ENCODE assay signal across 1 cellular context in the genomic region with DNA sequence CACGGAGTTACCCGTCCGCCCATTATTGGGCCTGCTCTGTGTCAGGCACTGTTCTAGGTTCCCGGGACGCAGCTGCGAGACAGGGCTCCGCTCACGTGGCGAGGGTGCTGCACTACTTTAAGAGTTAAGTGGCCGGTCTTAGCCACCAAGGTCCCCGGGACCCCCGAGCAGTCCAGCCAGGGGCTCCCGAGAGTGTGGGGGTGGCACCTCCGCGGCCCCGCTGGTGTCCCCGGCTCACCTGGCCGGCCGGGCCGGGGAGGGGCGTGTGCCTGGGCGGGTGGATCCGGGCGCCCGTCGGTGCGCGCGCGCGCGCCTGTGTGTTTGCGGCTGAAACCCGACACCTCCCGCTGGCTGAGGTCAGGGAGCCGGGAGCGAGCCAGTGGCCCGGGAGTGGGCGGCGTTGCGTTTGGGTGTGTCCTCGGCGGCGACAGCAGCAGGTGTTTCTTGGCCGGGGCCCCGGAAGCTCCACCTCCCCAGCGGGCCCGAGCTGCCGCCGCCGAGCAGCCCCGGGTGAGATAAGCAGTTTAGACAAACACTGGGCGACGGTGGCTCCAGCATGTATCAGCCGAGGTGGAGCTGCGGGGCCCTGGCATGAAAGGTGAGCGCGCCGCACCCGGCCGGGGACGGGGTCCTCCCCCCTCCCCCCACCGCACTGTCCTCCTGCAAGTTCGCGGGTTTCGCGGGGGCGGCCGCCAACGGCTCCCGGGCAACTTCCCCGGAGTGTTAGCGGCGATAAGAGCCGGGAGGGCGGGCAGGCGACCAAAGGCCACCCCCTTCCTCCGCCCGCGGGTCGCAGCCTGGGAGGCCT.
A peak's percentile ranks its signal among the peaks of the same experiment; 100 is the strongest.
TF ChIP-seq lines count a peak whose summit lies in the region.

A gene (plus strand): TSS at position 522 of the 808 bp plus-strand sequence. CDS start 70 bp downstream, at position 592.

TF ChIP-seq in HepG2, 621 proteins besides CTCF, POLR2A, EP300 and RAD21 (continued from another document and continues in another):
- peak; percentile 44 for TF ChIP-seq ASH2L (IDR thresholded peaks at IDR 0.05; ENCODE audit: insufficient read length, low read depth, low read length)
- peak; percentile 84 for TF ChIP-seq RXRA (CRISPR knock-in tag; IDR thresholded peaks at IDR 0.05)
- TF ChIP-seq HDAC2 (CRISPR knock-in tag; IDR thresholded peaks at IDR 0.05), result peak; percentile 51; the same call in 1 of the 2 replicates
- TF ChIP-seq REL (CRISPR knock-in tag; conservative IDR thresholded peaks at IDR 0.05), result peak; percentile 93
- TF ChIP-seq SOX5 (CRISPR knock-in tag; IDR thresholded peaks at IDR 0.05; ENCODE audit: borderline replicate concordance), result peak; percentile 71
- TF ChIP-seq, protein P1, sequence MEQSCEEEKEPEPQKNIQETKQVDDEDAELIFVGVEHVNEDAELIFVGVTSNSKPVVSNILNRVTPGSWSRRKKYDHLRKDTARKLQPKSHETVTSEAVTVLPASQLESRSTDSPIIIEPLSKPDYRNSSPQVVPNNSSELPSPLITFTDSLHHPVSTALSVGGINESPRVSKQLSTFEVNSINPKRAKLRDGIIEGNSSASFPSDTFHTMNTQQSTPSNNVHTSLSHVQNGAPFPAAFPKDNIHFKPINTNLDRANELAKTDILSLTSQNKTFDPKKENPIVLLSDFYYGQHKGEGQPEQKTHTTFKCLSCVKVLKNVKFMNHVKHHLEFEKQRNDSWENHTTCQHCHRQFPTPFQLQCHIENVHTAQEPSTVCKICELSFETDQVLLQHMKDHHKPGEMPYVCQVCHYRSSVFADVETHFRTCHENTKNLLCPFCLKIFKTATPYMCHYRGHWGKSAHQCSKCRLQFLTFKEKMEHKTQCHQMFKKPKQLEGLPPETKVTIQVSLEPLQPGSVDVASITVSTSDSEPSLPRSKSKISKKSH (CRISPR knock-in tag; IDR thresholded peaks at IDR 0.05; ENCODE audit: borderline replicate concordance), result peak; percentile 72; the same call in 1 of the 2 replicates
- no peak for TF ChIP-seq RBAK (CRISPR knock-in tag; IDR thresholded peaks at IDR 0.05)
- TF ChIP-seq KDM5A (IDR thresholded peaks at IDR 0.05; ENCODE audit: borderline replicate concordance, low read length), result no peak
- TF ChIP-seq, protein P2, sequence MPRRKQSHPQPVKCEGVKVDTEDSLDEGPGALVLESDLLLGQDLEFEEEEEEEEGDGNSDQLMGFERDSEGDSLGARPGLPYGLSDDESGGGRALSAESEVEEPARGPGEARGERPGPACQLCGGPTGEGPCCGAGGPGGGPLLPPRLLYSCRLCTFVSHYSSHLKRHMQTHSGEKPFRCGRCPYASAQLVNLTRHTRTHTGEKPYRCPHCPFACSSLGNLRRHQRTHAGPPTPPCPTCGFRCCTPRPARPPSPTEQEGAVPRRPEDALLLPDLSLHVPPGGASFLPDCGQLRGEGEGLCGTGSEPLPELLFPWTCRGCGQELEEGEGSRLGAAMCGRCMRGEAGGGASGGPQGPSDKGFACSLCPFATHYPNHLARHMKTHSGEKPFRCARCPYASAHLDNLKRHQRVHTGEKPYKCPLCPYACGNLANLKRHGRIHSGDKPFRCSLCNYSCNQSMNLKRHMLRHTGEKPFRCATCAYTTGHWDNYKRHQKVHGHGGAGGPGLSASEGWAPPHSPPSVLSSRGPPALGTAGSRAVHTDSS (CRISPR knock-in tag; conservative IDR thresholded peaks at IDR 0.05), result no peak
- TF ChIP-seq, protein P3, sequence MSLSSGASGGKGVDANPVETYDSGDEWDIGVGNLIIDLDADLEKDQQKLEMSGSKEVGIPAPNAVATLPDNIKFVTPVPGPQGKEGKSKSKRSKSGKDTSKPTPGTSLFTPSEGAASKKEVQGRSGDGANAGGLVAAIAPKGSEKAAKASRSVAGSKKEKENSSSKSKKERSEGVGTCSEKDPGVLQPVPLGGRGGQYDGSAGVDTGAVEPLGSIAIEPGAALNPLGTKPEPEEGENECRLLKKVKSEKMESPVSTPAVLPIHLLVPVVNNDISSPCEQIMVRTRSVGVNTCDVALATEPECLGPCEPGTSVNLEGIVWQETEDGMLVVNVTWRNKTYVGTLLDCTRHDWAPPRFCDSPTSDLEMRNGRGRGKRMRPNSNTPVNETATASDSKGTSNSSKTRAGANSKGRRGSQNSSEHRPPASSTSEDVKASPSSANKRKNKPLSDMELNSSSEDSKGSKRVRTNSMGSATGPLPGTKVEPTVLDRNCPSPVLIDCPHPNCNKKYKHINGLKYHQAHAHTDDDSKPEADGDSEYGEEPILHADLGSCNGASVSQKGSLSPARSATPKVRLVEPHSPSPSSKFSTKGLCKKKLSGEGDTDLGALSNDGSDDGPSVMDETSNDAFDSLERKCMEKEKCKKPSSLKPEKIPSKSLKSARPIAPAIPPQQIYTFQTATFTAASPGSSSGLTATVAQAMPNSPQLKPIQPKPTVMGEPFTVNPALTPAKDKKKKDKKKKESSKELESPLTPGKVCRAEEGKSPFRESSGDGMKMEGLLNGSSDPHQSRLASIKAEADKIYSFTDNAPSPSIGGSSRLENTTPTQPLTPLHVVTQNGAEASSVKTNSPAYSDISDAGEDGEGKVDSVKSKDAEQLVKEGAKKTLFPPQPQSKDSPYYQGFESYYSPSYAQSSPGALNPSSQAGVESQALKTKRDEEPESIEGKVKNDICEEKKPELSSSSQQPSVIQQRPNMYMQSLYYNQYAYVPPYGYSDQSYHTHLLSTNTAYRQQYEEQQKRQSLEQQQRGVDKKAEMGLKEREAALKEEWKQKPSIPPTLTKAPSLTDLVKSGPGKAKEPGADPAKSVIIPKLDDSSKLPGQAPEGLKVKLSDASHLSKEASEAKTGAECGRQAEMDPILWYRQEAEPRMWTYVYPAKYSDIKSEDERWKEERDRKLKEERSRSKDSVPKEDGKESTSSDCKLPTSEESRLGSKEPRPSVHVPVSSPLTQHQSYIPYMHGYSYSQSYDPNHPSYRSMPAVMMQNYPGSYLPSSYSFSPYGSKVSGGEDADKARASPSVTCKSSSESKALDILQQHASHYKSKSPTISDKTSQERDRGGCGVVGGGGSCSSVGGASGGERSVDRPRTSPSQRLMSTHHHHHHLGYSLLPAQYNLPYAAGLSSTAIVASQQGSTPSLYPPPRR (CRISPR knock-in tag; IDR thresholded peaks at IDR 0.05; ENCODE audit: borderline replicate concordance), result peak; percentile 95
- TF ChIP-seq, protein P4, sequence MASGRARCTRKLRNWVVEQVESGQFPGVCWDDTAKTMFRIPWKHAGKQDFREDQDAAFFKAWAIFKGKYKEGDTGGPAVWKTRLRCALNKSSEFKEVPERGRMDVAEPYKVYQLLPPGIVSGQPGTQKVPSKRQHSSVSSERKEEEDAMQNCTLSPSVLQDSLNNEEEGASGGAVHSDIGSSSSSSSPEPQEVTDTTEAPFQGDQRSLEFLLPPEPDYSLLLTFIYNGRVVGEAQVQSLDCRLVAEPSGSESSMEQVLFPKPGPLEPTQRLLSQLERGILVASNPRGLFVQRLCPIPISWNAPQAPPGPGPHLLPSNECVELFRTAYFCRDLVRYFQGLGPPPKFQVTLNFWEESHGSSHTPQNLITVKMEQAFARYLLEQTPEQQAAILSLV (CRISPR knock-in tag; IDR thresholded peaks at IDR 0.05; ENCODE audit: borderline replicate concordance), result peak; percentile 37; the same call in 1 of the 2 replicates
- no peak; the same call in 1 of the 2 replicates for TF ChIP-seq ZNF546 (CRISPR knock-in tag; conservative IDR thresholded peaks at IDR 0.05)
- TF ChIP-seq ZNF720 (CRISPR knock-in tag; IDR thresholded peaks at IDR 0.05), result no peak
- TF ChIP-seq, protein P5, sequence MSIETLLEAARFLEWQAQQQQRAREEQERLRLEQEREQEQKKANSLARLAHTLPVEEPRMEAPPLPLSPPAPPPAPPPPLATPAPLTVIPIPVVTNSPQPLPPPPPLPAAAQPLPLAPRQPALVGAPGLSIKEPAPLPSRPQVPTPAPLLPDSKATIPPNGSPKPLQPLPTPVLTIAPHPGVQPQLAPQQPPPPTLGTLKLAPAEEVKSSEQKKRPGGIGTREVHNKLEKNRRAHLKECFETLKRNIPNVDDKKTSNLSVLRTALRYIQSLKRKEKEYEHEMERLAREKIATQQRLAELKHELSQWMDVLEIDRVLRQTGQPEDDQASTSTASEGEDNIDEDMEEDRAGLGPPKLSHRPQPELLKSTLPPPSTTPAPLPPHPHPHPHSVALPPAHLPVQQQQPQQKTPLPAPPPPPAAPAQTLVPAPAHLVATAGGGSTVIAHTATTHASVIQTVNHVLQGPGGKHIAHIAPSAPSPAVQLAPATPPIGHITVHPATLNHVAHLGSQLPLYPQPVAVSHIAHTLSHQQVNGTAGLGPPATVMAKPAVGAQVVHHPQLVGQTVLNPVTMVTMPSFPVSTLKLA (IDR thresholded peaks at IDR 0.05), result peak; percentile 45
- TF ChIP-seq POLR2AphosphoS5 (IDR thresholded peaks at IDR 0.05; ENCODE audit: low read depth, low read length), result peak; percentile 69
- TF ChIP-seq, protein P6, sequence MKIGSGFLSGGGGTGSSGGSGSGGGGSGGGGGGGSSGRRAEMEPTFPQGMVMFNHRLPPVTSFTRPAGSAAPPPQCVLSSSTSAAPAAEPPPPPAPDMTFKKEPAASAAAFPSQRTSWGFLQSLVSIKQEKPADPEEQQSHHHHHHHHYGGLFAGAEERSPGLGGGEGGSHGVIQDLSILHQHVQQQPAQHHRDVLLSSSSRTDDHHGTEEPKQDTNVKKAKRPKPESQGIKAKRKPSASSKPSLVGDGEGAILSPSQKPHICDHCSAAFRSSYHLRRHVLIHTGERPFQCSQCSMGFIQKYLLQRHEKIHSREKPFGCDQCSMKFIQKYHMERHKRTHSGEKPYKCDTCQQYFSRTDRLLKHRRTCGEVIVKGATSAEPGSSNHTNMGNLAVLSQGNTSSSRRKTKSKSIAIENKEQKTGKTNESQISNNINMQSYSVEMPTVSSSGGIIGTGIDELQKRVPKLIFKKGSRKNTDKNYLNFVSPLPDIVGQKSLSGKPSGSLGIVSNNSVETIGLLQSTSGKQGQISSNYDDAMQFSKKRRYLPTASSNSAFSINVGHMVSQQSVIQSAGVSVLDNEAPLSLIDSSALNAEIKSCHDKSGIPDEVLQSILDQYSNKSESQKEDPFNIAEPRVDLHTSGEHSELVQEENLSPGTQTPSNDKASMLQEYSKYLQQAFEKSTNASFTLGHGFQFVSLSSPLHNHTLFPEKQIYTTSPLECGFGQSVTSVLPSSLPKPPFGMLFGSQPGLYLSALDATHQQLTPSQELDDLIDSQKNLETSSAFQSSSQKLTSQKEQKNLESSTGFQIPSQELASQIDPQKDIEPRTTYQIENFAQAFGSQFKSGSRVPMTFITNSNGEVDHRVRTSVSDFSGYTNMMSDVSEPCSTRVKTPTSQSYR (CRISPR knock-in tag; IDR thresholded peaks at IDR 0.05; ENCODE audit: borderline replicate concordance), result peak; percentile 25
- TF ChIP-seq, protein P7, sequence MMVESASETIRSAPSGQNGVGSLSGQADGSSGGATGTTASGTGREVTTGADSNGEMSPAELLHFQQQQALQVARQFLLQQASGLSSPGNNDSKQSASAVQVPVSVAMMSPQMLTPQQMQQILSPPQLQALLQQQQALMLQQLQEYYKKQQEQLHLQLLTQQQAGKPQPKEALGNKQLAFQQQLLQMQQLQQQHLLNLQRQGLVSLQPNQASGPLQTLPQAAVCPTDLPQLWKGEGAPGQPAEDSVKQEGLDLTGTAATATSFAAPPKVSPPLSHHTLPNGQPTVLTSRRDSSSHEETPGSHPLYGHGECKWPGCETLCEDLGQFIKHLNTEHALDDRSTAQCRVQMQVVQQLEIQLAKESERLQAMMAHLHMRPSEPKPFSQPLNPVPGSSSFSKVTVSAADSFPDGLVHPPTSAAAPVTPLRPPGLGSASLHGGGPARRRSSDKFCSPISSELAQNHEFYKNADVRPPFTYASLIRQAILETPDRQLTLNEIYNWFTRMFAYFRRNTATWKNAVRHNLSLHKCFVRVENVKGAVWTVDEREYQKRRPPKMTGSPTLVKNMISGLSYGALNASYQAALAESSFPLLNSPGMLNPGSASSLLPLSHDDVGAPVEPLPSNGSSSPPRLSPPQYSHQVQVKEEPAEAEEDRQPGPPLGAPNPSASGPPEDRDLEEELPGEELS (CRISPR knock-in tag; IDR thresholded peaks at IDR 0.05), result peak; percentile 82
- TF ChIP-seq, protein P8, sequence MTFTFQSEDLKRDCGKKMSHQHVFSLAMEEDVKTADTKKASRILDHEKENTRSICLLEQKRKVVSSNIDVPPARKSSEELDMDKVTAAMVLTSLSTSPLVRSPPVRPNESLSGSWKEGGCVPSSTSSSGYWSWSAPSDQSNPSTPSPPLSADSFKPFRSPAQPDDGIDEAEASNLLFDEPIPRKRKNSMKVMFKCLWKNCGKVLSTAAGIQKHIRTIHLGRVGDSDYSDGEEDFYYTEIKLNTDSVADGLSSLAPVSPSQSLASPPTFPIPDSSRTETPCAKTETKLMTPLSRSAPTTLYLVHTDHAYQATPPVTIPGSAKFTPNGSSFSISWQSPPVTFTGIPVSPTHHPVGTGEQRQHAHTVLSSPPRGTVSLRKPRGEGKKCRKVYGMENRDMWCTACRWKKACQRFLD (CRISPR knock-in tag; IDR thresholded peaks at IDR 0.05; ENCODE audit: borderline replicate concordance), result peak; percentile 21; the same call in 1 of the 2 replicates
- TF ChIP-seq NCOA2 (CRISPR knock-in tag; IDR thresholded peaks at IDR 0.05), result peak; percentile 45; the same call in 1 of the 2 replicates
- no peak for TF ChIP-seq RFX1 (IDR thresholded peaks at IDR 0.05)
- TF ChIP-seq ZNF160 (CRISPR knock-in tag; IDR thresholded peaks at IDR 0.05), result no peak
- TF ChIP-seq ZIK1 (CRISPR knock-in tag; IDR thresholded peaks at IDR 0.05; ENCODE audit: borderline replicate concordance, low read depth), result peak; percentile 35; the same call in 1 of the 2 replicates
- peak; percentile 61; the same call in 1 of the 2 replicates for TF ChIP-seq WIZ (CRISPR knock-in tag; IDR thresholded peaks at IDR 0.05)
- no peak for TF ChIP-seq HHEX (CRISPR knock-in tag; IDR thresholded peaks at IDR 0.05)
- no peak for TF ChIP-seq ZNF652 (CRISPR knock-in tag; IDR thresholded peaks at IDR 0.05; ENCODE audit: borderline replicate concordance, low read depth)
- TF ChIP-seq ZNF547 (CRISPR knock-in tag; IDR thresholded peaks at IDR 0.05), result peak; percentile 72
- peak; percentile 50; the same call in 1 of the 2 replicates for TF ChIP-seq ZKSCAN8 (CRISPR knock-in tag; IDR thresholded peaks at IDR 0.05; ENCODE audit: borderline replicate concordance)
- TF ChIP-seq SMAD9 (CRISPR knock-in tag; IDR thresholded peaks at IDR 0.05), result no peak
- TF ChIP-seq, protein P9, sequence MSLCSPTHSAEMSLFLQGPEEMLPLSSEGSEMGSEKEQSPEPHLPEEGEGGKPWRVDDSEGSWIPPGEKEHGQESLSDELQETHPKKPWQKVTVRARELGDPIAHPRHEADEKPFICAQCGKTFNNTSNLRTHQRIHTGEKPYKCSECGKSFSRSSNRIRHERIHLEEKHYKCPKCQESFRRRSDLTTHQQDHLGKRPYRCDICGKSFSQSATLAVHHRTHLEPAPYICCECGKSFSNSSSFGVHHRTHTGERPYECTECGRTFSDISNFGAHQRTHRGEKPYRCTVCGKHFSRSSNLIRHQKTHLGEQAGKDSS (CRISPR knock-in tag; IDR thresholded peaks at IDR 0.05; ENCODE audit: borderline replicate concordance, low read depth), result 0 out of 2 replicates have a peak, but pooled peaks have one; percentile 32
- peak; percentile 67; the same call in 1 of the 2 replicates for TF ChIP-seq ZNF670 (CRISPR knock-in tag; IDR thresholded peaks at IDR 0.05; ENCODE audit: borderline replicate concordance)
- TF ChIP-seq ETV5 (CRISPR knock-in tag; IDR thresholded peaks at IDR 0.05; ENCODE audit: borderline replicate concordance), result peak; percentile 87
- no peak; the same call in 1 of the 2 replicates for TF ChIP-seq ZSCAN25 (CRISPR knock-in tag; IDR thresholded peaks at IDR 0.05)
- TF ChIP-seq MYC (CRISPR knock-in tag; IDR thresholded peaks at IDR 0.05; ENCODE audit: borderline replicate concordance), result peak; percentile 70
- peak; percentile 17; the same call in 1 of the 2 replicates for TF ChIP-seq CEBPB (IDR thresholded peaks at IDR 0.05; ENCODE audit: borderline replicate concordance, low read depth, low read length)
- peak; percentile 57; the same call in 1 of the 2 replicates for TF ChIP-seq TGIF2 (CRISPR knock-in tag; IDR thresholded peaks at IDR 0.05)
